In genomic region chr15:81338422-81339007, GRCh38 we compare ENCODE assay signal across 11 cellular contexts. TPM values are rescaled to one million over a fixed set of nuclear protein-coding genes. Genes with fewer than 3 reads are reported as not detected.
A peak's percentile ranks its signal among the peaks of the same experiment; 100 is the strongest.
DNase-seq lines count a peak whose midpoint lies in the region; TF ChIP-seq lines count a peak whose summit lies in the region.
"Had no signal": no experiment of that assay in that cellular context is flagged by ENCODE, and none has a peak within 500 bp of the region (broad histone marks: within the 10 kb centered on the region; RNA-seq: fewer than 3 reads in every experiment).

No MANE protein-coding gene starts in this region.

- TF ChIP-seq POLR2A in sigmoid colon (IDR thresholded peaks at IDR 0.05): no peak

- DNase-seq in GM04503 (ENCODE audit: low read depth): peak; percentile 94
- DNase-seq in SK-MEL-5 (ENCODE audit: low read depth, low spot score): peak; percentile 11
- peak; percentile 97 for DNase-seq in fibroblast of villous mesenchyme (ENCODE audit: low read depth)
- peak; percentile 85 for DNase-seq in sigmoid colon
- DNase-seq in activated gamma-delta T cell (lab: John Stamatoyannopoulos, UW): no peak
- no peak for DNase-seq in NCI-H510A (lab: John Stamatoyannopoulos, UW)
- DNase-seq in NCI-H2171 treated with DMSO at 0.1 percent for 48 hours (lab: John Stamatoyannopoulos, UW): no peak
- DNase-seq in GM10248 (ENCODE audit: extremely low spot score): no peak
- DNase-seq: activated naive CD4-positive, alpha-beta T cell treated with anti-CD3 and anti-CD28 coated beads, Interleukin-2, amount 10 ng/mL, durations not matched to agents 7 days and 5 days; stimulated activated CD4-positive, alpha-beta T cell treated with anti-CD3 and anti-CD28 coated beads, Interleukin-2, amount 100 ng/mL, for 48 hours; T-helper 17 cell had no signal

- in situ Hi-C loops in SK-MEL-5 (cut with HindIII; ENCODE audit: low pct_unique_long_range_greater_than_20kb, low sequenced_read_pairs): no loop called here

- intact Hi-C loops in sigmoid colon (cut with DNase I): loop anchor here (5.0 kb wide), 2 partner anchors 59 to 61 kb away; no protein-coding TSS in a partner anchor

- 40 to 46% methylated on average over 8 of the region's 8 CpGs for WGBS in sigmoid colon, 2 donors

- H3K36me3 ChIP-seq in sigmoid colon: no peaks in the 10 kb centered on the region

- peaks cover 0 to 29% (median 20%) of the 10 kb centered on the region in 4 donors for H3K4me1 ChIP-seq in sigmoid colon

- CTCF ChIA-PET in GM10248 (lab: Yijun Ruan, JAX): interaction anchor here (0.9 to 8.4 kb wide), 8 partner anchors 10 to 72 kb away, joined by 3 to 82 read pairs (median 6); no protein-coding TSS in a partner anchor

- no peak overlapping the region for H3K4me3 ChIP-seq in fibroblast of villous mesenchyme (ENCODE audit: low read depth, low read length)
- H3K4me3 ChIP-seq in sigmoid colon: no peak overlapping the region

- no peaks in the 10 kb centered on the region for H3K9me3 ChIP-seq in sigmoid colon

- no peak for TF ChIP-seq CTCF in fibroblast of villous mesenchyme (IDR thresholded peaks at IDR 0.05; ENCODE audit: insufficient read depth, low read depth, low read length)
- TF ChIP-seq CTCF in sigmoid colon (IDR thresholded peaks at IDR 0.05): no peak
- TF ChIP-seq CTCF in GM10248 (IDR thresholded peaks at IDR 0.05; ENCODE audit: control extremely low read depth, extremely low read depth, low read depth, missing control alignments): no peak

- TF ChIP-seq EP300 in sigmoid colon (IDR thresholded peaks at IDR 0.05): peak in 1 of 4 donors; percentile 13

- H3K27me3 ChIP-seq in sigmoid colon: no peaks in the 10 kb centered on the region

- POLR2A ChIA-PET in GM10248 (lab: Yijun Ruan, JAX): no interaction called here

- peak overlapping the region; percentile 19 to 54 (median 26) for H3K27ac ChIP-seq in sigmoid colon

RNA-seq across cellular contexts. Expression of gene STARD5, which starts 14.6 kb away (rescaled TPM):
- 1.2 and 1.5 TPM in 2 replicates for total RNA-seq in SK-MEL-5 (2014; rRNA removed; shearing (Covaris generic))
- polyA plus RNA-seq in SK-MEL-5 (2015; cell fraction: cytosol; rRNA removed): 4.3 and 4.5 TPM in 2 replicates
- 17.0 and 17.8 TPM in 2 replicates for polyA plus RNA-seq in SK-MEL-5 (2015; cell fraction: nucleus; rRNA removed)
- 9.3 and 14.7 TPM in 2 replicates for total RNA-seq in fibroblast of villous mesenchyme
- total RNA-seq in sigmoid colon: 1 to 10 TPM in 3 of 4 donors, under 1 TPM in 1; 0.66 to 6.4 (median 3.0) TPM
- 10 to 100 TPM; 21.2 to 26.1 (median 22.8) TPM for polyA plus RNA-seq in sigmoid colon

RNA-seq across cellular contexts. Expression of gene TMC3, which starts 35.5 kb away (rescaled TPM):
- total RNA-seq in SK-MEL-5 (2014; rRNA removed; shearing (Covaris generic)): not detected in 2 replicates
- polyA plus RNA-seq in SK-MEL-5 (2015; cell fraction: cytosol; rRNA removed): not detected in 2 replicates
- not detected in 2 replicates for polyA plus RNA-seq in SK-MEL-5 (2015; cell fraction: nucleus; rRNA removed)
- not detected in 2 replicates for total RNA-seq in fibroblast of villous mesenchyme
- total RNA-seq in sigmoid colon: under 1 TPM; 0.55 to 0.82 (median 0.70) TPM
- under 1 TPM in 1 of 3 donors, not detected in 2; 0.25 TPM for polyA plus RNA-seq in sigmoid colon
- total RNA-seq: T-helper 17 cell had no signal

Comparison
In these comparisons a context has a peak if more than half of its experiments do, and no peak if none do; other contexts are left out.
1. DNase-seq: peak in GM04503 (single experiment), SK-MEL-5 (single experiment), fibroblast of villous mesenchyme (single experiment) and sigmoid colon (single experiment); none in activated gamma-delta T cell (single experiment), NCI-H510A (single experiment), NCI-H2171 treated with DMSO at 0.1 percent for 48 hours (single experiment) and GM10248 (single experiment).